Comparison of ENCODE assay signal across 1 cellular context in the genomic region with DNA sequence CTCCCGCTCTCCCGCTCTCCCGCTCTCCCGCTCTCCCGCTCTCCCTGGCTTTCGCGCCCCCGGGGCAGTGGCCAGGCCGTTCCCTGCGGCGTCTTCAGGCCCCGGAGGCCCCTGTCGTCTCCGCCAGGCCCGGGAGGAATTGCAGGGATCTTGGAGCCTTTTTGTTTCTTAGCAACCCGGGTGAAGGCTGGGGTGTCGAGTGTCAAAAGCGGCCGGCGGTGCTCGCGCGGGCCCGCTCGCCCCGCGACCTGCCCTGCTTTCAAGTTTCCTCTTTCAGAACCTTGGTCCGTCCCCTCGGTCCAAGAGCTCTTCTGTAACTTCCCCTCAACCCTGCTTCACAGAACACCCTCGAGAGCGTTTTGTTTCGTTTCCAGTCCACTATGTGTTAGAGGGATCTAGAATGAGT.
TF ChIP-seq lines count a peak whose summit lies in the region.

No MANE protein-coding gene starts in this region.

TF ChIP-seq in endothelial cell of umbilical vein, 7 proteins besides CTCF, POLR2A, EP300 and RAD21:
- TF ChIP-seq FOS (IDR thresholded peaks at IDR 0.05; ENCODE audit: borderline replicate concordance, insufficient read depth, low read length), result no peak
